ENCODE assay signal across 9 cellular contexts in genomic region chr1:156436319-156437043, GRCh38.
DNase-seq lines count a peak whose midpoint lies in the region; ATAC-seq and TF ChIP-seq lines count a peak whose summit lies in the region.
"Had no signal": no experiment of that assay in that cellular context is flagged by ENCODE, and none has a peak within 500 bp of the region (broad histone marks: within the 10 kb centered on the region; RNA-seq: fewer than 3 reads in every experiment).

No MANE protein-coding gene starts in this region.

- TF ChIP-seq CTCF in GM13976 (IDR thresholded peaks at IDR 0.05; ENCODE audit: borderline replicate concordance, control extremely low read depth, extremely low read depth, insufficient read depth, missing control alignments) (no peak), SK-N-SH (IDR thresholded peaks at IDR 0.05) (no peak), psoas muscle (IDR thresholded peaks at IDR 0.05) (no peak)

- H3K4me1 ChIP-seq in SK-N-SH (ENCODE audit: control insufficient read depth in 1 of 2, insufficient read depth in 2 of 2, low read depth in 1 of 2, low read length in 1 of 2) (no peaks in the 10 kb centered on the region; a peak in 1 of 4 replicates), psoas muscle (no peaks in the 10 kb centered on the region)

- peak overlapping the region; percentile 63; the same call in 1 of the 2 replicates for H3K4me2 ChIP-seq in SK-N-SH

- H4K20me1 ChIP-seq in SK-N-SH (ENCODE audit: insufficient read depth) = no peaks in the 10 kb centered on the region

- H3K9ac ChIP-seq in SK-N-SH = no peak overlapping the region

- no peaks in the 10 kb centered on the region for H3K79me2 ChIP-seq in SK-N-SH (ENCODE audit: insufficient read depth)

- no peak for TF ChIP-seq RAD21 in SK-N-SH (IDR thresholded peaks at IDR 0.05; ENCODE audit: low read length)

- CTCF ChIA-PET in SK-N-SH (lab: Yijun Ruan, JAX) = interaction anchor here (0.8 to 29.5 kb wide), 9 partner anchors 9 to 58 kb away, joined by 3 to 412 read pairs (median 4); no protein-coding TSS in a partner anchor

- no peaks in the 10 kb centered on the region for H3K9me3 ChIP-seq in SK-N-SH
- H3K9me3 ChIP-seq in psoas muscle = no peaks in the 10 kb centered on the region

- WGBS in SK-N-SH (ENCODE audit: low lambda C conversion rate) = 62% methylated on average over 30 of the region's 51 CpGs
- WGBS in psoas muscle, 3 donors = 1 to 2% (median 1%) methylated on average over 49 to 51 of the region's 51 CpGs

- intact Hi-C loops in left cardiac atrium (cut with DNase I) = no loop called here
- intact Hi-C loops in psoas muscle (cut with DNase I) = no loop called here

- POLR2A ChIA-PET in SK-N-SH (lab: Yijun Ruan, JAX) = no interaction called here

- TF ChIP-seq EP300 in SK-N-SH (IDR thresholded peaks at IDR 0.05; ENCODE audit: borderline replicate concordance in 1 of 2, low read depth in 1 of 2, low read length in 1 of 2) = no peak

- H3K27ac ChIP-seq in SK-N-SH (ENCODE audit: low read depth in 2 of 2, low read length in 1 of 2) (no peak overlapping the region), psoas muscle (no peak overlapping the region)

- ATAC-seq in left cardiac atrium (peak; percentile 23 to 36), psoas muscle (peak in 2 of 4 donors; percentile 39 to 54), HG03520 (IDR thresholded peaks at IDR 0.05; ENCODE audit: unreplicated experiment) (no peak), GM19467 (IDR thresholded peaks at IDR 0.05; ENCODE audit: unreplicated experiment) (no peak)

- in situ Hi-C loops in GM13976 (cut with MboI; ENCODE audit: low sequenced_read_pairs, unreplicated experiment) = no loop called here

- no peaks in the 10 kb centered on the region for H3F3A ChIP-seq in SK-N-SH (replicated peaks; ENCODE audit: insufficient read depth)

- DNase-seq in GM13976 (ENCODE audit: low spot score) (peak; percentile 49), SK-N-SH (no peak), left cardiac atrium (no peak), psoas muscle (no peak), HPDE6-E6E7 (ENCODE audit: extremely low spot score) (no peak), DMS79 (lab: John Stamatoyannopoulos, UW) (no peak)
- DNase-seq: activated naive CD4-positive, alpha-beta T cell had no signal

- no peaks in the 10 kb centered on the region for H3K9me2 ChIP-seq in SK-N-SH

- no peak overlapping the region for H2AFZ ChIP-seq in SK-N-SH (ENCODE audit: low read depth)

- H3K27me3 ChIP-seq in SK-N-SH (ENCODE audit: insufficient read depth) = peaks cover 75% of the 10 kb centered on the region
- H3K27me3 ChIP-seq in psoas muscle (ENCODE audit: insufficient read depth in 3 of 3, low read length in 2 of 3) = peaks cover 7 to 99% (median 58%) of the 10 kb centered on the region in 3 donors

- H3K4me3 ChIP-seq in SK-N-SH (ENCODE audit: low read depth in 2 of 2, low read length in 1 of 2) = peak overlapping the region in 1 of 2 experiments; percentile 29; a peak in 2 of 4 replicates
- H3K4me3 ChIP-seq in psoas muscle = peak overlapping the region; percentile 55

- H3K36me3 ChIP-seq in SK-N-SH (replicated peaks in 1 of 2; ENCODE audit: control insufficient read depth in 1 of 2, insufficient read depth in 2 of 2, low read length in 1 of 2) (no peaks in the 10 kb centered on the region), psoas muscle (ENCODE audit: insufficient read depth in 1 of 2, low read depth in 1 of 2) (no peaks in the 10 kb centered on the region)

TF ChIP-seq in SK-N-SH, 30 proteins besides CTCF, POLR2A, EP300 and RAD21:
- TF ChIP-seq EZH2phosphoT487 (IDR thresholded peaks at IDR 0.05; ENCODE audit: borderline replicate concordance, low read depth) = 0 out of 2 replicates have a peak, but pooled peaks have one; percentile 51
- no peak for TF ChIP-seq TAF1 (IDR thresholded peaks at IDR 0.05; ENCODE audit: borderline replicate concordance, low read depth, low read length)

Comparison
In these comparisons a context has a peak if more than half of its experiments do, and no peak if none do; other contexts are left out.
1. ATAC-seq: peak in left cardiac atrium (2 of 2); none in HG03520 (single experiment) and GM19467 (single experiment).